Comparison of ENCODE assay signal across 9 cellular contexts in genomic region chr17:38429476-38430100, GRCh38. TPM values are rescaled to one million over a fixed set of nuclear protein-coding genes. Genes with fewer than 3 reads are reported as not detected.
A peak's percentile ranks its signal among the peaks of the same experiment; 100 is the strongest.
DNase-seq lines count a peak whose midpoint lies in the region; ATAC-seq, FAIRE-seq and TF ChIP-seq lines count a peak whose summit lies in the region.
"Had no signal": no experiment of that assay in that cellular context is flagged by ENCODE, and none has a peak within 500 bp of the region (broad histone marks: within the 10 kb centered on the region; RNA-seq: fewer than 3 reads in every experiment).

No MANE protein-coding gene starts in this region.

- H3K9me3 ChIP-seq in A549 (no peaks in the 10 kb centered on the region), MG63 (no peaks in the 10 kb centered on the region), WERI-Rb-1 (ENCODE audit: severe bottlenecking) (no peaks in the 10 kb centered on the region)

- intact Hi-C loops in dendritic cell treated with granulocyte-macrophage colony-stimulating factor and Interleukin-4, amounts not matched to agents 40 ng/mL and 50 ng/mL, for 4 days (cut with micrococcal nuclease): loop anchor here (10.0 kb wide), 1 partner anchor 235 kb away; no protein-coding TSS in a partner anchor
- intact Hi-C loops in natural killer cell (cut with micrococcal nuclease): no loop called here

- peaks cover 43% of the 10 kb centered on the region for H3K4me1 Mint-ChIP-seq in dendritic cell treated with granulocyte-macrophage colony-stimulating factor and Interleukin-4, amounts not matched to agents 40 ng/mL and 50 ng/mL, for 4 days (ENCODE audit: low read depth)
- H3K4me1 Mint-ChIP-seq in natural killer cell: peaks cover 12 to 32% of the 10 kb centered on the region in 2 donors

- DNase-seq in A549 (ENCODE audit: low read depth in 1 of 2, low spot score in 1 of 2): no peak
- no peak for DNase-seq in MG63
- no peak for DNase-seq in natural killer cell
- DNase-seq in NCI-H524 treated with DMSO at 0.1 percent for 48 hours (lab: John Stamatoyannopoulos, UW): no peak
- DNase-seq in WERI-Rb-1: no peak
- DNase-seq in activated CD8-positive, alpha-beta memory T cell treated with anti-CD3 and anti-CD28 coated beads, Interleukin-2, amount 50 U/mL, for 48 hours: no peak
- DNase-seq in effector CD8-positive, alpha-beta T cell (lab: John Stamatoyannopoulos, UW): no peak
- DNase-seq: NCI-H526 treated with DMSO at 0.1 percent for 48 hours had no signal

- no peak for TF ChIP-seq POLR2A in A549 (IDR thresholded peaks at IDR 0.05; ENCODE audit: low read length)

- H3K9me3 Mint-ChIP-seq in dendritic cell treated with granulocyte-macrophage colony-stimulating factor and Interleukin-4, amounts not matched to agents 40 ng/mL and 50 ng/mL, for 4 days: no peaks in the 10 kb centered on the region
- no peaks in the 10 kb centered on the region for H3K9me3 Mint-ChIP-seq in natural killer cell

- peak overlapping the region; percentile 63 for H3K4me3 Mint-ChIP-seq in dendritic cell treated with granulocyte-macrophage colony-stimulating factor and Interleukin-4, amounts not matched to agents 40 ng/mL and 50 ng/mL, for 4 days
- H3K4me3 Mint-ChIP-seq in natural killer cell: peak overlapping the region; percentile 81

- WGBS in A549 (ENCODE audit: missing lambda C conversion rate): 80% methylated on average over 9 of the region's 9 CpGs

- ATAC-seq in A549: no peak
- ATAC-seq in natural killer cell: no peak

- POLR2A ChIA-PET in A549 (lab: Yijun Ruan, JAX): no interaction called here

- peak overlapping the region; percentile 90 for H3K4me3 ChIP-seq in A549
- H3K4me3 ChIP-seq in MG63: peak overlapping the region; percentile 73
- H3K4me3 ChIP-seq in WERI-Rb-1 (ENCODE audit: low read depth, low read length): no peak overlapping the region

- H3K27me3 ChIP-seq in MG63: no peaks in the 10 kb centered on the region
- H3K27me3 ChIP-seq in WERI-Rb-1 (ENCODE audit: insufficient read depth, low read depth, severe bottlenecking): no peaks in the 10 kb centered on the region

- FAIRE-seq in A549 (lab: Jason Lieb, UNC): no peak

- H3K27ac Mint-ChIP-seq in dendritic cell treated with granulocyte-macrophage colony-stimulating factor and Interleukin-4, amounts not matched to agents 40 ng/mL and 50 ng/mL, for 4 days: no peak overlapping the region
- H3K27ac Mint-ChIP-seq in natural killer cell: peak overlapping the region; percentile 48 to 59

- peak overlapping the region; percentile 88 for H3K4me2 ChIP-seq in A549

- CTCF ChIA-PET in A549 (lab: Yijun Ruan, JAX): interaction anchor here (0.6 to 9.3 kb wide), 10 partner anchors 9 to 238 kb away, joined by 3 to 80 read pairs (median 5); no protein-coding TSS in a partner anchor

- peaks cover 29% of the 10 kb centered on the region for H3K4me1 ChIP-seq in A549

- H3K36me3 ChIP-seq in MG63 (peaks cover 50% of the 10 kb centered on the region), WERI-Rb-1 (no peaks in the 10 kb centered on the region)

- TF ChIP-seq RAD21 in A549 (conservative IDR thresholded peaks at IDR 0.05 in 1 of 2, IDR thresholded peaks at IDR 0.05 in 1 of 2): no peak

- no peaks in the 10 kb centered on the region for H3K36me3 Mint-ChIP-seq in dendritic cell treated with granulocyte-macrophage colony-stimulating factor and Interleukin-4, amounts not matched to agents 40 ng/mL and 50 ng/mL, for 4 days (ENCODE audit: low read depth)
- no peaks in the 10 kb centered on the region for H3K36me3 Mint-ChIP-seq in natural killer cell

- TF ChIP-seq CTCF in A549 (IDR thresholded peaks at IDR 0.05) (no peak), natural killer cell (IDR thresholded peaks at IDR 0.05) (no peak), WERI-Rb-1 (IDR thresholded peaks at IDR 0.05; ENCODE audit: low read depth, low read length) (no peak)

- H3K27ac ChIP-seq in A549 (peak overlapping the region; percentile 77 to 95), WERI-Rb-1 (no peak overlapping the region)

- H3K27me3 Mint-ChIP-seq in dendritic cell treated with granulocyte-macrophage colony-stimulating factor and Interleukin-4, amounts not matched to agents 40 ng/mL and 50 ng/mL, for 4 days: peaks cover 37% of the 10 kb centered on the region
- peaks cover 12 to 14% of the 10 kb centered on the region in 2 donors for H3K27me3 Mint-ChIP-seq in natural killer cell (ENCODE audit: low read depth in 2 of 2)

- no peak for TF ChIP-seq EP300 in A549 (IDR thresholded peaks at IDR 0.05)

TF ChIP-seq in A549, 52 proteins besides CTCF, POLR2A, EP300 and RAD21:
- no peak for TF ChIP-seq CEBPB (IDR thresholded peaks at IDR 0.05)
- TF ChIP-seq TP53 (CRISPR knock-in tag; IDR thresholded peaks at IDR 0.05): no peak
- TF ChIP-seq HEYL (CRISPR knock-in tag; IDR thresholded peaks at IDR 0.05): no peak
- no peak for TF ChIP-seq KDM5A (IDR thresholded peaks at IDR 0.05)
- TF ChIP-seq MYC (IDR thresholded peaks at IDR 0.05; ENCODE audit: borderline replicate concordance, low read length): no peak
- no peak for TF ChIP-seq EHF (CRISPR knock-in tag; IDR thresholded peaks at IDR 0.05)
- no peak for TF ChIP-seq RNF2 (IDR thresholded peaks at IDR 0.05; ENCODE audit: borderline replicate concordance, low read depth)
- no peak for TF ChIP-seq RFX5 (IDR thresholded peaks at IDR 0.05)
- TF ChIP-seq JUNB (IDR thresholded peaks at IDR 0.05): no peak
- TF ChIP-seq SREBF2 (IDR thresholded peaks at IDR 0.05): no peak

RNA-seq across cellular contexts. Expression of gene ARHGAP23, which starts 1.3 kb away (rescaled TPM):
- polyA plus RNA-seq in A549 (2011; rRNA removed) (4.8 and 5.5 TPM in 2 replicates), A549 (2017; fragmentation: RNase III; extraction: RNeasy Plus Mini Kit Qiagen cat#74134 plus additional on column Dnase treatment) (32.5 to 46.0 TPM (median 32.6 TPM) in 3 replicates)
- 7.7 and 9.3 TPM in 2 replicates for polyA plus RNA-seq in A549 (2012; cell fraction: cytosol; rRNA removed)
- 13.6 and 17.6 TPM in 2 replicates for polyA plus RNA-seq in A549 (2012; cell fraction: nucleus; rRNA removed)
- 7.1 and 11.2 TPM in 2 replicates for polyA minus RNA-seq in A549 (2011; rRNA and poly(A)+ RNA removed)
- total RNA-seq in MG63 (2014; rRNA removed; shearing (Covaris generic); ENCODE audit: low replicate concordance): 19.4 and 34.6 TPM in 2 replicates
- 1 to 10 TPM in 2 of 3 donors, under 1 TPM in 1; 0.19 to 1.8 (median 1.7) TPM for total RNA-seq in natural killer cell
